11 cellular contexts compared by ENCODE assay signal in the genomic region with DNA sequence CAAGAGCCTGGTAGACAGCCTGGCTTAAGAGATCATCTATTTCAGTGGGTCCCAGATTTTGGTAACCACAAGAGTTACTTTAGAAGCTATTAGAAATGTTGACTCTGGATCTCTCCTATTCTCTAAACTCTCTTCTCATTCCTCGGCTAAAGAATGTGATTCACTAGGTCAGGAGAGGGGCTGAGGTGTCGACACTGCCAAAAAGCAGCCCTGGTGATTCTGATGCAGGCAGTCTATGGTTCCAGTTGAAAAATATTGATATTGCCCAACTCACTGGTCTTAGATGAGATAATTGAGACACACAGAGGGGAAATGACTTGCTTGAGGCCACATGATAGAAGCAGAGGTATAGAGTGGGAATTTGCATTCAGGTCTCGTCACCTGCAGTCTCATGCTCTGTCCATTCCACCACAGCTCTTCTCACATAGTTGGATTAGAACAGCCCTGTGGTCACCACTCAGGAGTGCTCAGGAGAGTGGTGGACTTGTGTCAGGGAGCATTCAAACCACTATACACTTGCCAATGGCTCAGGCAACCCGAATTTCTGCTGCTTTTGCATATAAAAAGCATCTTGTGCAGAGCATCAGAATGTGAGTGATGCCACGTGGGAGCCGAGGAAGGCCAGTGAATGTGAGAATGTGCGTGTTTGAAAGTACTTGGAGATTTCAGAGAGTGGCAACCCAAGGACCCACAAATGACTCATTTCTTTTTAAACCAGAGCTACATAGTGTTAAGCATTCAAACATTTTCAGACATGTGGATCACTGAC.
DNase-seq lines count a peak whose midpoint lies in the region; ATAC-seq and TF ChIP-seq lines count a peak whose summit lies in the region.
"Had no signal": no experiment of that assay in that cellular context is flagged by ENCODE, and none has a peak within 500 bp of the region (broad histone marks: within the 10 kb centered on the region; RNA-seq: fewer than 3 reads in every experiment).

No MANE protein-coding gene starts in this region.

- peaks cover 22% of the 10 kb centered on the region for H3K9me3 Mint-ChIP-seq in activated CD4-positive, alpha-beta T cell treated with anti-CD3 and anti-CD28 coated beads for 36 hours (ENCODE audit: low read depth)

- H3K27ac ChIP-seq in tibial artery, result peak overlapping the region; percentile 36 to 62
- no peak overlapping the region for H3K27ac ChIP-seq in right lobe of liver
- H3K27ac ChIP-seq: parathyroid adenoma had no signal

- DNase-seq in activated CD4-positive, alpha-beta T cell treated with anti-CD3 and anti-CD28 coated beads for 36 hours, result peak; percentile 79
- no peak for DNase-seq in activated CD4-positive, alpha-beta T cell treated with anti-CD3 and anti-CD28 coated beads, Interleukin-2, amount 50 U/mL, for 1 hour
- DNase-seq in activated CD8-positive, alpha-beta memory T cell treated with anti-CD3 and anti-CD28 coated beads, Interleukin-2, amount 50 U/mL, for 48 hours, result peak; percentile 72
- DNase-seq in foreskin fibroblast (peak; percentile 60 to 77), tibial artery (no peak), right lobe of liver (no peak), HAP-1 (ENCODE audit: low spot score in 2 of 2) (no peak)
- DNase-seq: ACHN had no signal

- CTCF ChIA-PET in activated CD4-positive, alpha-beta T cell treated with anti-CD3 and anti-CD28 coated beads for 36 hours (lab: Charles Lee), result interaction anchor here (1.7 to 4.5 kb wide), 3 partner anchors 11 to 38 kb away, joined by 3 to 36 read pairs (median 4); no protein-coding TSS in a partner anchor

- 72% methylated on average over 6 of the region's 7 CpGs for WGBS in right lobe of liver (ENCODE audit: insufficient coverage, low coverage, low lambda C conversion rate, missing lambda C conversion rate)

- no peak overlapping the region for H3K4me3 ChIP-seq in foreskin fibroblast (ENCODE audit: low read depth in 1 of 2, low read length in 2 of 2)
- no peak overlapping the region for H3K4me3 ChIP-seq in tibial artery
- H3K4me3 ChIP-seq in right lobe of liver, result no peak overlapping the region
- no peak overlapping the region for H3K4me3 ChIP-seq in HAP-1

- TF ChIP-seq POLR2A in right lobe of liver (IDR thresholded peaks at IDR 0.05), result no peak

- no peak for TF ChIP-seq CTCF in foreskin fibroblast (IDR thresholded peaks at IDR 0.05; ENCODE audit: low read depth, low read length)
- no peak for TF ChIP-seq CTCF in tibial artery (IDR thresholded peaks at IDR 0.05)
- TF ChIP-seq CTCF in right lobe of liver (IDR thresholded peaks at IDR 0.05), result no peak

- intact Hi-C loops in activated CD4-positive, alpha-beta T cell treated with anti-CD3 and anti-CD28 coated beads for 36 hours (cut with DNase I, micrococcal nuclease), result loop anchor here (2.0 to 5.0 kb wide), 3 partner anchors 40 to 220 kb away; a partner anchor contains a TSS
- intact Hi-C loops in tibial artery (cut with DNase I; ENCODE audit: low total_unique reads) (no loop called here), right lobe of liver (cut with DNase I) (no loop called here)

- no peaks in the 10 kb centered on the region for H3K27me3 ChIP-seq in tibial artery
- H3K27me3 ChIP-seq in right lobe of liver, result no peaks in the 10 kb centered on the region
- no peaks in the 10 kb centered on the region for H3K27me3 ChIP-seq in HAP-1 (ENCODE audit: low read depth)

- peak overlapping the region; percentile 17 for H3K4me3 Mint-ChIP-seq in activated CD4-positive, alpha-beta T cell treated with anti-CD3 and anti-CD28 coated beads for 36 hours
- H3K4me3 Mint-ChIP-seq: type B pancreatic cell had no signal

- peak; percentile 85 for ATAC-seq in activated CD4-positive, alpha-beta T cell treated with anti-CD3 and anti-CD28 coated beads for 36 hours
- ATAC-seq in GM18909 (IDR thresholded peaks at IDR 0.05; ENCODE audit: poor library complexity, unreplicated experiment) (no peak), right lobe of liver (no peak)

- H3K27ac Mint-ChIP-seq in activated CD4-positive, alpha-beta T cell treated with anti-CD3 and anti-CD28 coated beads for 36 hours, result peak overlapping the region; percentile 82
- H3K27ac Mint-ChIP-seq: type B pancreatic cell had no signal

- POLR2A ChIA-PET in activated CD4-positive, alpha-beta T cell treated with anti-CD3 and anti-CD28 coated beads for 36 hours (lab: Charles Lee), result interaction anchor here (0.6 to 1.9 kb wide), 8 partner anchors 9 to 112 kb away, joined by 3 to 14 read pairs (median 4); no protein-coding TSS in a partner anchor

- peaks cover 22% of the 10 kb centered on the region for H3K36me3 Mint-ChIP-seq in activated CD4-positive, alpha-beta T cell treated with anti-CD3 and anti-CD28 coated beads for 36 hours (ENCODE audit: low read depth)

- peaks cover 87% of the 10 kb centered on the region for H3K4me1 Mint-ChIP-seq in activated CD4-positive, alpha-beta T cell treated with anti-CD3 and anti-CD28 coated beads for 36 hours

- H3K4me1 ChIP-seq in tibial artery (peaks cover 0 to 31% (median 9%) of the 10 kb centered on the region in 4 donors), right lobe of liver (no peaks in the 10 kb centered on the region), HAP-1 (no peaks in the 10 kb centered on the region)
- H3K4me1 ChIP-seq: parathyroid adenoma had no signal

- H3K9me3 ChIP-seq in tibial artery (no peaks in the 10 kb centered on the region), right lobe of liver (no peaks in the 10 kb centered on the region), HAP-1 (no peaks in the 10 kb centered on the region)

- in situ Hi-C loops in HAP-1 (cut with MboI; ENCODE audit: low sequenced_read_pairs), result loop anchor here (25.0 kb wide), 1 partner anchor 1215 kb away; no protein-coding TSS in a partner anchor

- H3K27me3 Mint-ChIP-seq in activated CD4-positive, alpha-beta T cell treated with anti-CD3 and anti-CD28 coated beads for 36 hours, result no peaks in the 10 kb centered on the region
- H3K27me3 Mint-ChIP-seq: type B pancreatic cell had no signal

- no peaks in the 10 kb centered on the region for H3K36me3 ChIP-seq in tibial artery
- H3K36me3 ChIP-seq in right lobe of liver, result no peaks in the 10 kb centered on the region
- no peaks in the 10 kb centered on the region for H3K36me3 ChIP-seq in HAP-1 (replicated peaks)

Comparison
In these comparisons a context has a peak if more than half of its experiments do, and no peak if none do; other contexts are left out.
1. DNase-seq: peak in activated CD4-positive, alpha-beta T cell treated with anti-CD3 and anti-CD28 coated beads for 36 hours (single experiment), activated CD8-positive, alpha-beta memory T cell treated with anti-CD3 and anti-CD28 coated beads, Interleukin-2, amount 50 U/mL, for 48 hours (single experiment) and foreskin fibroblast (2 of 2); none in activated CD4-positive, alpha-beta T cell treated with anti-CD3 and anti-CD28 coated beads, Interleukin-2, amount 50 U/mL, for 1 hour (single experiment), tibial artery (0 of 2), right lobe of liver (0 of 3) and HAP-1 (0 of 2).
2. H3K27ac ChIP-seq: peak in tibial artery (2 of 2); none in right lobe of liver (0 of 3).
3. intact Hi-C loops: an anchor here in activated CD4-positive, alpha-beta T cell treated with anti-CD3 and anti-CD28 coated beads for 36 hours (2.0 to 5.0 kb wide); none called in tibial artery and right lobe of liver.